8 cellular contexts compared by ENCODE assay signal in genomic region chr6:89952696-89953095, GRCh38. TPM values are rescaled to one million over a fixed set of nuclear protein-coding genes. Genes with fewer than 3 reads are reported as not detected.
DNase-seq lines count a peak whose midpoint lies in the region; ATAC-seq and TF ChIP-seq lines count a peak whose summit lies in the region.

No MANE protein-coding gene starts in this region.

- no peaks in the 10 kb centered on the region for H3K9me3 ChIP-seq in colonic mucosa
- H3K9me3 ChIP-seq in adrenal gland (replicated peaks in 1 of 3), result no peaks in the 10 kb centered on the region

- peak; percentile 77 for DNase-seq in A172 (ENCODE audit: low spot score)
- DNase-seq in Kasumi-1 (lab: John Stamatoyannopoulos, UW), result peak; percentile 90 to 93
- DNase-seq in activated CD8-positive, alpha-beta memory T cell treated with anti-CD3 and anti-CD28 coated beads, Interleukin-2, amount 10 ng/mL, durations not matched to agents 7 days and 5 days, result peak; percentile 88
- DNase-seq in fibroblast of villous mesenchyme (ENCODE audit: low read depth), result peak; percentile 50
- no peak for DNase-seq in colonic mucosa
- no peak for DNase-seq in NCI-H2227 (lab: John Stamatoyannopoulos, UW; ENCODE audit: unreplicated experiment)
- DNase-seq in adrenal gland, result no peak

- H3K4me3 ChIP-seq in fibroblast of villous mesenchyme (ENCODE audit: low read depth, low read length) (no peak overlapping the region), colonic mucosa (no peak overlapping the region), adrenal gland (no peak overlapping the region)

- no peak for TF ChIP-seq POLR2A in adrenal gland (IDR thresholded peaks at IDR 0.05)

- intact Hi-C loops in colonic mucosa (cut with DNase I), result no loop called here
- intact Hi-C loops in adrenal gland (cut with DNase I), result no loop called here

- TF ChIP-seq CTCF in fibroblast of villous mesenchyme (IDR thresholded peaks at IDR 0.05; ENCODE audit: insufficient read depth, low read depth, low read length), result no peak
- TF ChIP-seq CTCF in colonic mucosa (IDR thresholded peaks at IDR 0.05), result no peak
- TF ChIP-seq CTCF in adrenal gland (IDR thresholded peaks at IDR 0.05), result no peak

- peak; percentile 87 for ATAC-seq in activated CD8-positive, alpha-beta memory T cell treated with anti-CD3 and anti-CD28 coated beads, Interleukin-2, amount 10 ng/mL, durations not matched to agents 7 days and 5 days
- ATAC-seq in HG03196 (IDR thresholded peaks at IDR 0.05; ENCODE audit: unreplicated experiment), result no peak

- H3K27me3 Mint-ChIP-seq in activated CD8-positive, alpha-beta memory T cell treated with anti-CD3 and anti-CD28 coated beads, Interleukin-2, amount 10 ng/mL, durations not matched to agents 7 days and 5 days, result no peaks in the 10 kb centered on the region

- peaks cover 63% of the 10 kb centered on the region for H3K4me1 Mint-ChIP-seq in activated CD8-positive, alpha-beta memory T cell treated with anti-CD3 and anti-CD28 coated beads, Interleukin-2, amount 10 ng/mL, durations not matched to agents 7 days and 5 days

- H3K9ac ChIP-seq in colonic mucosa (ENCODE audit: low read depth in 2 of 2, low read length in 2 of 2), result no peak overlapping the region

- WGBS in adrenal gland, 4 donors, result 61 to 77% (median 73%) methylated on average over 4 of the region's 4 CpGs

- no peaks in the 10 kb centered on the region for H3K9me3 Mint-ChIP-seq in activated CD8-positive, alpha-beta memory T cell treated with anti-CD3 and anti-CD28 coated beads, Interleukin-2, amount 10 ng/mL, durations not matched to agents 7 days and 5 days (ENCODE audit: low read depth)

- CTCF ChIA-PET in activated CD8-positive, alpha-beta memory T cell treated with anti-CD3 and anti-CD28 coated beads, Interleukin-2, amount 10 ng/mL, durations not matched to agents 7 days and 5 days (lab: Charles Lee), result interaction anchor here (0.6 to 3.4 kb wide), 10 partner anchors 9 to 526 kb away, joined by 3 to 14 read pairs (median 4); no protein-coding TSS in a partner anchor

- H3K27me3 ChIP-seq in colonic mucosa, result no peaks in the 10 kb centered on the region
- H3K27me3 ChIP-seq in adrenal gland, result no peaks in the 10 kb centered on the region

- H3K36me3 ChIP-seq in colonic mucosa (no peaks in the 10 kb centered on the region), adrenal gland (replicated peaks in 1 of 2) (no peaks in the 10 kb centered on the region)

- H3K4me3 Mint-ChIP-seq in activated CD8-positive, alpha-beta memory T cell treated with anti-CD3 and anti-CD28 coated beads, Interleukin-2, amount 10 ng/mL, durations not matched to agents 7 days and 5 days, result peak overlapping the region; percentile 53

- H3K36me3 Mint-ChIP-seq in activated CD8-positive, alpha-beta memory T cell treated with anti-CD3 and anti-CD28 coated beads, Interleukin-2, amount 10 ng/mL, durations not matched to agents 7 days and 5 days, result peaks cover 18% of the 10 kb centered on the region

- H3K27ac Mint-ChIP-seq in activated CD8-positive, alpha-beta memory T cell treated with anti-CD3 and anti-CD28 coated beads, Interleukin-2, amount 10 ng/mL, durations not matched to agents 7 days and 5 days, result peak overlapping the region; percentile 87

- no peaks in the 10 kb centered on the region for H3K4me1 ChIP-seq in colonic mucosa
- no peaks in the 10 kb centered on the region for H3K4me1 ChIP-seq in adrenal gland (replicated peaks in 1 of 2)

- H3K27ac ChIP-seq in colonic mucosa (no peak overlapping the region), adrenal gland (no peak overlapping the region)

RNA-seq across cellular contexts. Expression of gene GJA10, which starts 58.4 kb away (rescaled TPM):
- total RNA-seq in A172 (2014; rRNA removed; shearing (Covaris generic)), result not detected in 2 replicates
- total RNA-seq in activated CD8-positive, alpha-beta memory T cell treated with anti-CD3 and anti-CD28 coated beads, Interleukin-2, amount 10 ng/mL, durations not matched to agents 7 days and 5 days, result 1 to 10 TPM in 1 of 2 experiments, under 1 TPM in 1; 0.35 to 1.3 TPM
- total RNA-seq in fibroblast of villous mesenchyme (not detected in 2 replicates), colonic mucosa (not detected), adrenal gland (not detected)
- not detected for polyA plus RNA-seq in adrenal gland

Comparison
In these comparisons a context has a peak if more than half of its experiments do, and no peak if none do; other contexts are left out.
1. DNase-seq: peak in A172 (single experiment), Kasumi-1 (2 of 2), activated CD8-positive, alpha-beta memory T cell treated with anti-CD3 and anti-CD28 coated beads, Interleukin-2, amount 10 ng/mL, durations not matched to agents 7 days and 5 days (single experiment) and fibroblast of villous mesenchyme (single experiment); none in colonic mucosa (single experiment), NCI-H2227 (single experiment) and adrenal gland (0 of 7).